In the genomic region with DNA sequence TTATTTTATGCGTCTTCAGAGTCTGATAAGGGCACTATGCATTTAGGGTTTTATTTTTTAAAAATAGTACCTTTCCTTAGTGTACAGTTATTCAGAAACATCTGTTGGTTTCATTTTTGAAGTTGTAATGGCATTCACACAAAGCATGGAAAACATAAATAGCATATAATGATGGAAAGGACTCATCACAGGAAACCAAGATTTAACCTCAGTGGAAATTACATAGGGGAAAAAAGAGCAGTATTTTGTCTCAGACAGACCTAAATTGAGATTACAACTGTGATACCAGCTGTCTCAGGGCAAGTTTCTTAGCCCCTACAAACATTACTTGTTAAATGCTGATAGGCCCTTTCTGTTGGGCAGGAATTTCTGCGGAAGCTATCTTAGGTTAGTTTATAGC, we compare ENCODE assay signal across 17 cellular contexts. TPM values are rescaled to one million over a fixed set of nuclear protein-coding genes. Genes with fewer than 3 reads are reported as not detected.
DNase-seq lines count a peak whose midpoint lies in the region; ATAC-seq and TF ChIP-seq lines count a peak whose summit lies in the region.
"Had no signal": no experiment of that assay in that cellular context is flagged by ENCODE, and none has a peak within 500 bp of the region (broad histone marks: within the 10 kb centered on the region; RNA-seq: fewer than 3 reads in every experiment).

No MANE protein-coding gene starts in this region.

- peaks cover 32% of the 10 kb centered on the region for H3K4me1 Mint-ChIP-seq in activated CD4-positive, alpha-beta T cell treated with anti-CD3 and anti-CD28 coated beads, Interleukin-2, amount 10 ng/mL, durations not matched to agents 24 days and 14 days
- peaks cover 51% of the 10 kb centered on the region for H3K4me1 Mint-ChIP-seq in activated naive CD8-positive, alpha-beta T cell treated with anti-CD3 and anti-CD28 coated beads, Interleukin-2, amount 50 U/mL, for 24 hours
- H3K4me1 Mint-ChIP-seq: mesothelial cell of epicardium had no signal

- no peak overlapping the region for H3K4me3 ChIP-seq in mammary epithelial cell (replicated peaks in 1 of 3; ENCODE audit: insufficient read depth in 1 of 3, low read depth in 2 of 3, low read length in 3 of 3)

- no TSS peak for BruUV-seq in mammary epithelial cell (replicated peaks; lab: Mats Ljungman, UMichigan)

- H3K4me3 Mint-ChIP-seq in activated CD4-positive, alpha-beta T cell treated with anti-CD3 and anti-CD28 coated beads, Interleukin-2, amount 10 ng/mL, durations not matched to agents 24 days and 14 days = peak overlapping the region; percentile 46
- peak overlapping the region; percentile 49 for H3K4me3 Mint-ChIP-seq in activated naive CD8-positive, alpha-beta T cell treated with anti-CD3 and anti-CD28 coated beads, Interleukin-2, amount 50 U/mL, for 24 hours
- H3K4me3 Mint-ChIP-seq: mesothelial cell of epicardium had no signal

- H3K9me3 ChIP-seq in mammary epithelial cell (replicated peaks; ENCODE audit: insufficient read depth, low read length) = no peaks in the 10 kb centered on the region

- peak; percentile 57 for DNase-seq in activated CD4-positive, alpha-beta T cell treated with anti-CD3 and anti-CD28 coated beads, Interleukin-2, amount 10 ng/mL, durations not matched to agents 24 days and 14 days
- DNase-seq in activated CD4-positive, alpha-beta T cell treated with anti-CD3 and anti-CD28 coated beads, Interleukin-2, amount 50 U/mL, for 1 hour = no peak
- no peak for DNase-seq in activated naive CD8-positive, alpha-beta T cell treated with anti-CD3 and anti-CD28 coated beads, Interleukin-2, amount 50 U/mL, for 24 hours
- DNase-seq in cerebellar cortex (ENCODE audit: low spot score) (no peak), mammary epithelial cell (no peak)
- DNase-seq: activated CD8-positive, alpha-beta memory T cell treated with anti-CD3 and anti-CD28 coated beads for 24 hours; Calu3; GOT3; immature natural killer cell; nucleus accumbens; small intestine; T1000 had no signal

- H2AFZ ChIP-seq in mammary epithelial cell (ENCODE audit: low read depth, low read length) = no peak overlapping the region

- no peaks in the 10 kb centered on the region for H4K20me1 ChIP-seq in mammary epithelial cell (ENCODE audit: insufficient read depth, low read length)

- H3K27me3 ChIP-seq in mammary epithelial cell (ENCODE audit: insufficient read depth, low read length) = peaks cover 2% of the 10 kb centered on the region

- H3K36me3 ChIP-seq in mammary epithelial cell (ENCODE audit: insufficient read depth, low read length) = no peaks in the 10 kb centered on the region

- whole genome bisulfite sequencing in mammary epithelial cell (ENCODE audit: low coverage, missing lambda C conversion rate) = 100% methylated on average over 2 of the region's 2 CpGs

- no peak overlapping the region for H3K27ac ChIP-seq in mammary epithelial cell (ENCODE audit: insufficient read depth, low read depth, low read length)
- H3K27ac ChIP-seq: RWPE1 had no signal

- H3K9ac ChIP-seq in mammary epithelial cell (ENCODE audit: insufficient read depth, low read length) = no peak overlapping the region

- no peaks in the 10 kb centered on the region for H3K27me3 Mint-ChIP-seq in activated CD4-positive, alpha-beta T cell treated with anti-CD3 and anti-CD28 coated beads, Interleukin-2, amount 10 ng/mL, durations not matched to agents 24 days and 14 days
- peaks cover 9% of the 10 kb centered on the region for H3K27me3 Mint-ChIP-seq in activated naive CD8-positive, alpha-beta T cell treated with anti-CD3 and anti-CD28 coated beads, Interleukin-2, amount 50 U/mL, for 24 hours

- intact Hi-C loops in activated CD4-positive, alpha-beta T cell treated with anti-CD3 and anti-CD28 coated beads, Interleukin-2, amount 10 ng/mL, durations not matched to agents 24 days and 14 days (cut with micrococcal nuclease) = loop anchor here (1.0 to 5.0 kb wide), 8 partner anchors 37 to 1682 kb away; a partner anchor contains a TSS
- intact Hi-C loops in mammary epithelial cell (cut with micrococcal nuclease) = no loop called here

- CTCF ChIA-PET in mammary epithelial cell (lab: Charles Lee; ENCODE audit: low non-redundant PET) = no interaction called here

- no peak for TF ChIP-seq CTCF in mammary epithelial cell (conservative IDR thresholded peaks at IDR 0.05 in 1 of 2, IDR thresholded peaks at IDR 0.05 in 1 of 2; ENCODE audit: extremely low read depth in 1 of 2, insufficient read depth in 1 of 2, low read depth in 1 of 2, low read length in 2 of 2)

- H3K36me3 Mint-ChIP-seq in activated CD4-positive, alpha-beta T cell treated with anti-CD3 and anti-CD28 coated beads, Interleukin-2, amount 10 ng/mL, durations not matched to agents 24 days and 14 days (ENCODE audit: low read depth) = no peaks in the 10 kb centered on the region
- no peaks in the 10 kb centered on the region for H3K36me3 Mint-ChIP-seq in activated naive CD8-positive, alpha-beta T cell treated with anti-CD3 and anti-CD28 coated beads, Interleukin-2, amount 50 U/mL, for 24 hours (ENCODE audit: low read depth)
- H3K36me3 Mint-ChIP-seq: immature natural killer cell, mesothelial cell of epicardium had no signal

- in situ Hi-C loops in mammary epithelial cell (cut with MboI; ENCODE audit: low sequenced_read_pairs in 2 of 2) = no loop called here

- H3K4me1 ChIP-seq in mammary epithelial cell (ENCODE audit: insufficient read depth, low read length) = no peaks in the 10 kb centered on the region

- ATAC-seq in GM19397 (IDR thresholded peaks at IDR 0.05; ENCODE audit: unreplicated experiment) (peak; percentile 42), HG03442 (IDR thresholded peaks at IDR 0.05; ENCODE audit: unreplicated experiment) (peak; percentile 76), GM21737 (IDR thresholded peaks at IDR 0.05; ENCODE audit: unreplicated experiment) (no peak)
- ATAC-seq in activated naive CD8-positive, alpha-beta T cell treated with anti-CD3 and anti-CD28 coated beads, Interleukin-2, amount 50 U/mL, for 24 hours = peak; percentile 90

- dilution Hi-C loops in mammary epithelial cell (cut with HindIII; ENCODE audit: low sequenced_read_pairs) = no loop called here

- H3K9me3 Mint-ChIP-seq in activated CD4-positive, alpha-beta T cell treated with anti-CD3 and anti-CD28 coated beads, Interleukin-2, amount 10 ng/mL, durations not matched to agents 24 days and 14 days = peaks cover 17% of the 10 kb centered on the region
- no peaks in the 10 kb centered on the region for H3K9me3 Mint-ChIP-seq in activated naive CD8-positive, alpha-beta T cell treated with anti-CD3 and anti-CD28 coated beads, Interleukin-2, amount 50 U/mL, for 24 hours
- H3K9me3 Mint-ChIP-seq: immature natural killer cell, mesothelial cell of epicardium had no signal

- H3K27ac Mint-ChIP-seq in activated CD4-positive, alpha-beta T cell treated with anti-CD3 and anti-CD28 coated beads, Interleukin-2, amount 10 ng/mL, durations not matched to agents 24 days and 14 days = peak overlapping the region; percentile 96
- H3K27ac Mint-ChIP-seq in activated naive CD8-positive, alpha-beta T cell treated with anti-CD3 and anti-CD28 coated beads, Interleukin-2, amount 50 U/mL, for 24 hours = peak overlapping the region; percentile 89
- H3K27ac Mint-ChIP-seq: mesothelial cell of epicardium had no signal

- no peaks in the 10 kb centered on the region for H3K79me2 ChIP-seq in mammary epithelial cell (ENCODE audit: insufficient read depth, low read length)

- no peak overlapping the region for H3K4me2 ChIP-seq in mammary epithelial cell (ENCODE audit: insufficient read depth, low read depth, low read length)

RNA-seq across cellular contexts. Expression of a gene that starts 57.2 kb away (rescaled TPM):
- 18.4 and 18.8 TPM in 2 replicates for total RNA-seq in activated CD4-positive, alpha-beta T cell treated with anti-CD3 and anti-CD28 coated beads, Interleukin-2, amount 10 ng/mL, durations not matched to agents 24 days and 14 days
- 10 to 100 TPM; 15.9 to 30.7 TPM for total RNA-seq in mammary epithelial cell
- 6.5 TPM for polyA plus RNA-seq in mammary epithelial cell
- 2.2 TPM for polyA minus RNA-seq in mammary epithelial cell

RNA-seq across cellular contexts. Expression of a gene that starts 57.6 kb away (rescaled TPM):
- total RNA-seq in activated CD4-positive, alpha-beta T cell treated with anti-CD3 and anti-CD28 coated beads, Interleukin-2, amount 10 ng/mL, durations not matched to agents 24 days and 14 days = 86.6 and 89.8 TPM in 2 replicates
- total RNA-seq in mammary epithelial cell = 10 to 100 TPM; 22.3 to 52.4 TPM
- polyA plus RNA-seq in mammary epithelial cell = 10.6 TPM
- 15.0 TPM for polyA minus RNA-seq in mammary epithelial cell
